Comparison of ENCODE assay signal across 8 cellular contexts in the genomic region with DNA sequence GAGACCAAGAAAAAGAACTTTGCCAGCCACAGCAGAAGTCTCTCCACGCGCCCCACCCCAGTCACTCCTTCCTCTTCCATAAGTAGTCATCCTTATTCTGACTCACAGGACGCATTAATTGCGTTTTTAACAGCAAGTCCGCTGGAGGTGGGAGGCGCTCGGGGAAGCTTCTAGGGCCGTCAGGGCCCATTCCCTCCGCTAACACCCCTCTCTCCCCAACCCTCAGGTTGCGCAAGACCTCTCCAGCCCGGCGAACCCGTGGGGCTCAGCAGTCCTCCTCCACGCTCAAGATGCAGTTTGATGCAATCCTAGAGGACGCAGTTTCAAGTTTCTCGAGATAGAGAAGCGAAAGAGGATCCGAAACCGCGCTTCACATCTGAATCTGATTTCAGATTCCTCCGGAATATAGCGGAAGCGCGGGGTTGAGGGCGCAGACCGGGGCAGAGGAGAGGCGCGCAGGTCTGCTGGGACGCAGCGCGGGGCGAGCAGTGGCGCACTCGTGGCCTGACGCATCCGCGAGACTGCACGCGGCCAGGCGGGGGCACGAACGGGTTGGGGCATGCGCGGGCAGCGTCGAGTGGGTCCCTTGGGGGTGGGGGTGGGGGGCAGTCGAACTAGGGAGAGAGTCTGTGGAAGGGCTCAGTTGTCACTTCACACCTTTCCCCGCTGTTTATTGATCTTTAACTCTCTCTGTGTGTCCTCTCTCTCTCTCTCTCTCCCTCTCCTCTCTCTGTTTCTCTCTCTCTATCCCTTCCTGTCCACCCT. TPM values are rescaled to one million over a fixed set of nuclear protein-coding genes. Genes with fewer than 3 reads are reported as not detected.
DNase-seq lines count a peak whose midpoint lies in the region; ATAC-seq and TF ChIP-seq lines count a peak whose summit lies in the region.

No MANE protein-coding gene starts in this region.

- peak overlapping the region; percentile 87 for H3K9ac ChIP-seq in ES-I3 (ENCODE audit: low read depth, low read length)

- intact Hi-C loops in posterior vena cava (cut with DNase I), result no loop called here

- H3K9me3 ChIP-seq in ES-I3 (ENCODE audit: control insufficient read depth, insufficient read depth, low read length) (no peaks in the 10 kb centered on the region), right atrium auricular region (no peaks in the 10 kb centered on the region)

- peak overlapping the region; percentile 77 to 81 for H3K27ac ChIP-seq in right atrium auricular region

- H3K4me1 ChIP-seq in ES-I3 (ENCODE audit: insufficient read depth, low read length) (peaks cover 5% of the 10 kb centered on the region; the same call in 1 of the 2 replicates), right atrium auricular region (peaks cover 0 to 26% of the 10 kb centered on the region in 2 donors)

- no peaks in the 10 kb centered on the region for H3K27me3 ChIP-seq in right atrium auricular region

- H3K4me3 ChIP-seq in right atrium auricular region, result peak overlapping the region; percentile 48 to 54

- peak; percentile 45 for DNase-seq in HuH-7 (ENCODE audit: low spot score)
- DNase-seq in amniotic stem cell (lab: John Stamatoyannopoulos, UW), result peak; percentile 84
- peak; percentile 92 for DNase-seq in right atrium auricular region (ENCODE audit: low spot score)
- DNase-seq in posterior vena cava (ENCODE audit: low spot score), result peak; percentile 97
- DNase-seq in effector CD4-positive, alpha-beta T cell, result no peak

- no peak for TF ChIP-seq CTCF in right atrium auricular region (IDR thresholded peaks at IDR 0.05)

- peak; percentile 88 for ATAC-seq in GM21529 (IDR thresholded peaks at IDR 0.05; ENCODE audit: unreplicated experiment)
- ATAC-seq in SK-N-SH treated with all-trans-retinoic acid at 6 μM for 48 hours, result peak; percentile 97

- H3K36me3 ChIP-seq in ES-I3 (ENCODE audit: insufficient read depth, low read length) (no peaks in the 10 kb centered on the region), right atrium auricular region (no peaks in the 10 kb centered on the region)

TF ChIP-seq in SK-N-SH treated with all-trans-retinoic acid at 6 μM for 48 hours, 23 proteins besides CTCF, POLR2A, EP300 and RAD21:
- no peak for TF ChIP-seq ZNF8 (CRISPR knock-in tag; IDR thresholded peaks at IDR 0.05)
- TF ChIP-seq ZFP30 (CRISPR knock-in tag; IDR thresholded peaks at IDR 0.05), result no peak
- TF ChIP-seq SNAI2 (CRISPR knock-in tag; IDR thresholded peaks at IDR 0.05), result no peak
- no peak for TF ChIP-seq ZC3H10 (CRISPR knock-in tag; IDR thresholded peaks at IDR 0.05)
- TF ChIP-seq RARB (CRISPR knock-in tag; IDR thresholded peaks at IDR 0.05), result no peak

RNA-seq across cellular contexts. Expression of gene PSAP, which starts 37.8 kb away (rescaled TPM):
- total RNA-seq in right atrium auricular region (1,000 to 10,000 TPM; 1,145 to 1,486 TPM), posterior vena cava (1,000 to 10,000 TPM in 1 of 2 donors, 100 to 1,000 TPM in 1; 787 to 1,159 TPM)
